1 cellular context compared by ENCODE assay signal in genomic region chr6:34390531-34391013, GRCh38.
TF ChIP-seq lines count a peak whose summit lies in the region.

No MANE protein-coding gene starts in this region.

TF ChIP-seq in GM23338, 12 proteins besides CTCF, POLR2A, EP300 and RAD21 (continued from another document):
- TF ChIP-seq ZNF462 (CRISPR knock-in tag; IDR thresholded peaks at IDR 0.05) (no peak), NANOG (IDR thresholded peaks at IDR 0.05; ENCODE audit: borderline replicate concordance) (no peak), ZNF114 (CRISPR knock-in tag; IDR thresholded peaks at IDR 0.05) (no peak), STAT1 (IDR thresholded peaks at IDR 0.05; ENCODE audit: unreplicated experiment) (no peak), JUNB (IDR thresholded peaks at IDR 0.05; ENCODE audit: unreplicated experiment) (no peak), EZH2 (IDR thresholded peaks at IDR 0.05; ENCODE audit: low read depth, unreplicated experiment) (no peak), POLR2AphosphoS5 (IDR thresholded peaks at IDR 0.05; ENCODE audit: low read depth) (no peak), REST (IDR thresholded peaks at IDR 0.05; ENCODE audit: unreplicated experiment) (no peak)
